1 cellular context compared by ENCODE assay signal in the genomic region with DNA sequence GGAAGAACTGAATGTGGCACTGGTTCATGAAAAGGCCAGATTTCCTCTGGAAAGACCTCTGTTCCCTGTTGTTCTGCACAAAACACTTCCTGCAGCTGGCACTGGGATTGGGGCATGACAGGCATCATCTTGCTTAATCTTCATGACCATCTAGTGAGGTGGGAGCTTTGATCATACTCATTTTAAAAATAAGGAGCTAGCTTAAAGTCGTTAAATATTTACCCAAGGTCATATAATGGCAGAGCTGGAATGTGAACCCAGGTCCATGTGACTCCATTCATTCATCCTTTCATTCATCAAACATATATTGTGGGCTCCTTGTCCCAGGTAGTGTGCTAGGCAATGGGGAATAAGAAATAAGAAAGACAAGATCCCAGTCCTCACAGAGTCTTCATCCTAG.
TF ChIP-seq lines count a peak whose summit lies in the region.

No MANE protein-coding gene starts in this region.

TF ChIP-seq in HepG2, 621 proteins besides CTCF, POLR2A, EP300 and RAD21:
- TF ChIP-seq GTF2F1 (IDR thresholded peaks at IDR 0.05; ENCODE audit: low read length) (no peak), TMF1 (CRISPR knock-in tag; IDR thresholded peaks at IDR 0.05; ENCODE audit: low read depth) (no peak), NFE2L1 (CRISPR knock-in tag; IDR thresholded peaks at IDR 0.05; ENCODE audit: borderline replicate concordance) (no peak), TCF7 (IDR thresholded peaks at IDR 0.05; ENCODE audit: low read depth) (0 out of 2 replicates have a peak, but pooled peaks have one; percentile 18), ZNF180 (CRISPR knock-in tag; IDR thresholded peaks at IDR 0.05; ENCODE audit: borderline replicate concordance, low read depth) (no peak), TFAP4 (IDR thresholded peaks at IDR 0.05; ENCODE audit: borderline replicate concordance, low read depth) (0 out of 2 replicates have a peak, but pooled peaks have one; percentile 23), MTF1 (CRISPR knock-in tag; IDR thresholded peaks at IDR 0.05) (no peak), ZFAT (CRISPR knock-in tag; conservative IDR thresholded peaks at IDR 0.05) (no peak), KMT2B (CRISPR knock-in tag; IDR thresholded peaks at IDR 0.05) (no peak), TEAD3 (CRISPR knock-in tag; optimal IDR thresholded peaks at IDR 0.05; ENCODE audit: borderline replicate concordance) (peak; percentile 21), MED13 (CRISPR knock-in tag; IDR thresholded peaks at IDR 0.05) (no peak), RFX5 (IDR thresholded peaks at IDR 0.05; ENCODE audit: low read depth, low read length) (no peak)
- TF ChIP-seq, protein P1, sequence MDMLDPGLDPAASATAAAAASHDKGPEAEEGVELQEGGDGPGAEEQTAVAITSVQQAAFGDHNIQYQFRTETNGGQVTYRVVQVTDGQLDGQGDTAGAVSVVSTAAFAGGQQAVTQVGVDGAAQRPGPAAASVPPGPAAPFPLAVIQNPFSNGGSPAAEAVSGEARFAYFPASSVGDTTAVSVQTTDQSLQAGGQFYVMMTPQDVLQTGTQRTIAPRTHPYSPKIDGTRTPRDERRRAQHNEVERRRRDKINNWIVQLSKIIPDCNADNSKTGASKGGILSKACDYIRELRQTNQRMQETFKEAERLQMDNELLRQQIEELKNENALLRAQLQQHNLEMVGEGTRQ (IDR thresholded peaks at IDR 0.05; ENCODE audit: low read depth, low read length): no peak
- TF ChIP-seq, protein P1 (CRISPR knock-in tag; IDR thresholded peaks at IDR 0.05; ENCODE audit: borderline replicate concordance): no peak
TF ChIP-seq in HepG2: peak in this region for 3.
